In genomic region chr7:12696001-12696400, GRCh38 we compare ENCODE assay signal across 29 cellular contexts. TPM values are rescaled to one million over a fixed set of nuclear protein-coding genes. Genes with fewer than 3 reads are reported as not detected.
DNase-seq lines count a peak whose midpoint lies in the region; ATAC-seq, FAIRE-seq and TF ChIP-seq lines count a peak whose summit lies in the region.
"Had no signal": no experiment of that assay in that cellular context is flagged by ENCODE, and none has a peak within 500 bp of the region (broad histone marks: within the 10 kb centered on the region; RNA-seq: fewer than 3 reads in every experiment).

No MANE protein-coding gene starts in this region.

- H3F3A ChIP-seq in smooth muscle cell (ENCODE audit: low read depth), result peaks cover 4% of the 10 kb centered on the region

- H3K79me2 ChIP-seq in K562 (ENCODE audit: control insufficient read depth, insufficient read depth, low read length) (peaks cover 62% of the 10 kb centered on the region), smooth muscle cell (ENCODE audit: low read depth) (peaks cover 33% of the 10 kb centered on the region)

- peaks cover 9% of the 10 kb centered on the region for H3K9me3 ChIP-seq in K562 (replicated peaks; ENCODE audit: control insufficient read depth, insufficient read depth, low read depth, low read length)
- H3K9me3 ChIP-seq in smooth muscle cell (replicated peaks; ENCODE audit: low read depth), result no peaks in the 10 kb centered on the region
- H3K9me3 ChIP-seq in esophagus muscularis mucosa, result peaks cover 0 to under 1% (median 0%) of the 10 kb centered on the region in 4 donors

- H3K9ac ChIP-seq in K562 (ENCODE audit: insufficient read depth in 1 of 2, low read depth in 2 of 2, low read length in 2 of 2) (no peak overlapping the region), smooth muscle cell (ENCODE audit: low read depth) (no peak overlapping the region)

- H3K4me2 ChIP-seq in K562 (ENCODE audit: insufficient read depth, low read length) (no peak overlapping the region), smooth muscle cell (no peak overlapping the region)

- peaks cover 33% of the 10 kb centered on the region for H3K36me3 ChIP-seq in K562 (ENCODE audit: control insufficient read depth, insufficient read depth, low read length)
- H3K36me3 ChIP-seq in smooth muscle cell (ENCODE audit: low read depth), result no peaks in the 10 kb centered on the region
- H3K36me3 ChIP-seq in esophagus muscularis mucosa, result no peaks in the 10 kb centered on the region
- H3K36me3 ChIP-seq: ascending aorta, WERI-Rb-1 had no signal

- no peak for TF ChIP-seq RAD21 in K562 (CRISPR knock-in tag; conservative IDR thresholded peaks at IDR 0.05 in 1 of 2, IDR thresholded peaks at IDR 0.05 in 1 of 2)

- WGBS in K562 (ENCODE audit: insufficient coverage, low coverage, missing lambda C conversion rate), result 83% methylated on average over 1 of the region's 1 CpG
- 93% methylated on average over 1 of the region's 1 CpG for WGBS in smooth muscle cell (ENCODE audit: low lambda C conversion rate)
- WGBS in esophagus muscularis mucosa, result 93% methylated on average over 1 of the region's 1 CpG

- POLR2A ChIA-PET in K562 (lab: Yijun Ruan, JAX), result interaction anchor here (0.6 to 2.9 kb wide), 8 partner anchors 9 to 1307 kb away, joined by 3 to 13 read pairs (median 3); partner anchors contain the start of gene ARL4A

- CTCF ChIA-PET in K562 (lab: Yijun Ruan, JAX; ENCODE audit: low intra/inter-chr PET ratio), result no interaction called here

- H3K27ac ChIP-seq in K562 (ENCODE audit: extremely low read depth, low read depth, low read length), result no peak overlapping the region
- peak overlapping the region; percentile 12 for H3K27ac ChIP-seq in foreskin keratinocyte
- H3K27ac ChIP-seq in smooth muscle cell (ENCODE audit: low read depth), result peak overlapping the region; percentile 9
- no peak overlapping the region for H3K27ac ChIP-seq in esophagus muscularis mucosa (replicated peaks in 1 of 4)
- H3K27ac ChIP-seq: ascending aorta, C4-2B, WERI-Rb-1 had no signal

- DNase-seq in LoVo (ENCODE audit: low spot score), result peak; percentile 73
- DNase-seq in K562 (ENCODE audit: extremely low read depth in 1 of 4, low spot score in 3 of 4), result peak in 1 of 4 experiments; percentile 19
- peak; percentile 46 to 67 for DNase-seq in foreskin keratinocyte
- DNase-seq in smooth muscle cell (lab: John Stamatoyannopoulos, UW; ENCODE audit: unreplicated experiment), result no peak
- no peak for DNase-seq in NCI-H774 (lab: John Stamatoyannopoulos, UW)
- no peak for DNase-seq in T-helper 9 cell
- DNase-seq in foreskin melanocyte, result no peak
- no peak for DNase-seq in esophagus muscularis mucosa (ENCODE audit: extremely low spot score)
- DNase-seq: activated CD4-positive, alpha-beta T cell treated with anti-CD3 and anti-CD28 coated beads for 48 hours; activated effector memory CD4-positive, alpha-beta T cell treated with anti-CD3 and anti-CD28 coated beads, Interleukin-2, amount 50 U/mL, for 16 hours; activated naive CD8-positive, alpha-beta T cell treated with anti-CD3 and anti-CD28 coated beads, Interleukin-2, amount 10 ng/mL, durations not matched to agents 7 days and 5 days; activated T-cell treated with anti-CD3 and anti-CD28 coated beads, Interleukin-2, amount 50 U/mL, for 1 hour; central memory CD4-positive, alpha-beta T cell; dermis blood vessel endothelial cell; glutamatergic neuron; HFFc6; NCI-H1048; NCI-H1694; right cardiac atrium; stimulated activated CD4-positive, alpha-beta T cell treated with anti-CD3 and anti-CD28 coated beads, Interleukin-12 subunit alpha, Interleukin-12 subunit beta, amount 100 ng/mL, for 4 hours; stimulated activated CD4-positive, alpha-beta T cell treated with anti-CD3 and anti-CD28 coated beads, Interleukin-4, amount 100 ng/mL, for 4 hours; stimulated activated naive CD4-positive, alpha-beta T cell; WERI-Rb-1 had no signal

- TF ChIP-seq CTCF in K562 (IDR thresholded peaks at IDR 0.05 in 2 of 3, conservative IDR thresholded peaks at IDR 0.05 in 1 of 3; ENCODE audit: insufficient read depth in 2 of 3, low read depth in 1 of 3, low read length in 3 of 3), result no peak
- no peak for TF ChIP-seq CTCF in foreskin keratinocyte (conservative IDR thresholded peaks at IDR 0.05)
- TF ChIP-seq CTCF in smooth muscle cell (IDR thresholded peaks at IDR 0.05; ENCODE audit: borderline replicate concordance, insufficient read depth, poor library complexity, severe bottlenecking), result no peak
- no peak for TF ChIP-seq CTCF in esophagus muscularis mucosa (IDR thresholded peaks at IDR 0.05)

- TF ChIP-seq POLR2A in K562 (conservative IDR thresholded peaks at IDR 0.05) (no peak), esophagus muscularis mucosa (IDR thresholded peaks at IDR 0.05; ENCODE audit: low read depth) (no peak)

- ATAC-seq in K562 (no peak), foreskin keratinocyte (peak; percentile 94)
- ATAC-seq: HepG2, right cardiac atrium, SK-N-SH treated with all-trans-retinoic acid at 6 μM for 48 hours had no signal

- H3K4me3 ChIP-seq in K562, result no peak overlapping the region
- H3K4me3 ChIP-seq in smooth muscle cell, result no peak overlapping the region
- no peak overlapping the region for H3K4me3 ChIP-seq in esophagus muscularis mucosa
- H3K4me3 ChIP-seq: ascending aorta, lung had no signal

- FAIRE-seq in K562 (lab: Jason Lieb, UNC), result no peak
- FAIRE-seq: endometrium, HepG2 had no signal

- H3K4me1 ChIP-seq in K562 (replicated peaks in 1 of 2; ENCODE audit: control insufficient read depth in 2 of 2, insufficient read depth in 2 of 2, low read length in 2 of 2), result peaks cover 0 to 2% of the 10 kb centered on the region in 2 experiments; a peak in 2 of 5 replicates
- H3K4me1 ChIP-seq in foreskin keratinocyte, result peaks cover 10% of the 10 kb centered on the region
- peaks cover under 1% of the 10 kb centered on the region for H3K4me1 ChIP-seq in smooth muscle cell (ENCODE audit: low read depth)
- H3K4me1 ChIP-seq in esophagus muscularis mucosa, result peaks cover 0 to 14% (median 3%) of the 10 kb centered on the region in 4 donors
- H3K4me1 ChIP-seq: ascending aorta had no signal

- H3K27me3 ChIP-seq in K562 (ENCODE audit: control insufficient read depth in 2 of 2, insufficient read depth in 2 of 2, low read length in 2 of 2) (no peaks in the 10 kb centered on the region), foreskin keratinocyte (no peaks in the 10 kb centered on the region), smooth muscle cell (ENCODE audit: low read depth) (no peaks in the 10 kb centered on the region), esophagus muscularis mucosa (no peaks in the 10 kb centered on the region)
- H3K27me3 ChIP-seq: ascending aorta had no signal

- H3K9me1 ChIP-seq in K562 (ENCODE audit: control insufficient read depth, insufficient read depth, low read length), result no peaks in the 10 kb centered on the region

- intact Hi-C loops in K562 (cut with micrococcal nuclease), result no loop called here
- intact Hi-C loops in esophagus muscularis mucosa (cut with DNase I), result no loop called here

- no TSS peak for BruUV-seq in K562 (replicated peaks; lab: Mats Ljungman, UMichigan)

- H2AFZ ChIP-seq in K562 (ENCODE audit: low read depth, low read length) (no peak overlapping the region), smooth muscle cell (ENCODE audit: low read depth) (no peak overlapping the region)

- in situ Hi-C loops in K562 (cut with MboI), result no loop called here

- TF ChIP-seq EP300 in K562 (IDR thresholded peaks at IDR 0.05; ENCODE audit: low read length), result no peak
- TF ChIP-seq EP300 in esophagus muscularis mucosa (IDR thresholded peaks at IDR 0.05), result no peak

- H4K20me1 ChIP-seq in K562 (replicated peaks; ENCODE audit: control insufficient read depth, insufficient read depth, low read length) (peaks cover 14% of the 10 kb centered on the region; the same call in 1 of the 2 replicates), smooth muscle cell (ENCODE audit: low read depth) (peaks cover 19% of the 10 kb centered on the region)

TF ChIP-seq in K562, 482 proteins besides CTCF, POLR2A, EP300 and RAD21 (continues in another document):
- TF ChIP-seq MEIS2 (IDR thresholded peaks at IDR 0.05; ENCODE audit: partially characterized antibody), result peak; percentile 28
- TF ChIP-seq JUNB (CRISPR knock-in tag; conservative IDR thresholded peaks at IDR 0.05), result no peak
- TF ChIP-seq FOSL1 (tag; conservative IDR thresholded peaks at IDR 0.05), result peak; percentile 23; the same call in 1 of the 2 replicates
- TF ChIP-seq STAT5A (IDR thresholded peaks at IDR 0.05; ENCODE audit: borderline replicate concordance, low read length), result no peak
- TF ChIP-seq JUND (IDR thresholded peaks at IDR 0.05; ENCODE audit: borderline replicate concordance, low read depth, low read length), result peak; percentile 60; the same call in 1 of the 2 replicates
- peak; percentile 32; the same call in 1 of the 3 replicates for TF ChIP-seq JUND (tag; IDR thresholded peaks at IDR 0.05; ENCODE audit: borderline replicate concordance, low read depth, low read length)

RNA-seq across cellular contexts. Expression of gene ARL4A, which starts 8.6 kb away (rescaled TPM):
- 106 and 313 TPM in 2 replicates for total RNA-seq in K562 (2011; cell fraction: chromatin; rRNA removed; ENCODE audit: low replicate concordance)
- 71.9 and 88.4 TPM in 2 replicates for total RNA-seq in K562 (2011; cell fraction: nucleolus; rRNA removed)
- 146 and 153 TPM in 2 replicates for total RNA-seq in K562 (2011; cell fraction: nucleoplasm; rRNA removed)
- total RNA-seq in K562 (2014; rRNA removed) (96.3 and 118 TPM in 2 replicates), K562 (2014; rRNA removed; fragmentation: Illumina TruSeq; extraction: Trizol) (226 and 276 TPM in 2 replicates), K562 (2015; rRNA removed; fragmentation: Illumina TruSeq; extraction: Trizol) (118 and 129 TPM in 2 replicates), K562 (2021) (130 and 134 TPM in 2 replicates), foreskin keratinocyte (14.0 and 15.3 TPM in 2 replicates), smooth muscle cell (86.6 and 112 TPM in 2 replicates), esophagus muscularis mucosa (10 to 100 TPM; 34.9 to 62.3 (median 52.4) TPM)
- polyA plus RNA-seq in K562 (2011; rRNA removed) (170 and 244 TPM in 2 replicates), K562 (2014; fragmentation: Illumina TruSeq; extraction: Trizol) (172 and 178 TPM in 2 replicates), K562 (2014; fragmentation: Nextera tagmentation; extraction: Ambion mirVana) (100 to 1,000 TPM; 553 to 688 TPM), K562 (2014; rRNA removed) (143 and 153 TPM in 2 replicates), foreskin keratinocyte (11.0 and 15.0 TPM in 2 replicates), smooth muscle cell (97.3 and 113 TPM in 2 replicates)
- 44.4 and 98.4 TPM in 2 replicates for polyA plus RNA-seq in K562 (2011; cell fraction: cytosol; rRNA removed)
- 65.4 and 97.9 TPM in 2 replicates for polyA plus RNA-seq in K562 (2011; cell fraction: nucleus; rRNA removed)
- polyA plus RNA-seq in K562 (2012), result 85.7 and 127 TPM in 2 replicates
- 304 and 306 TPM in 2 replicates for polyA minus RNA-seq in K562 (2011; rRNA and poly(A)+ RNA removed)
- 57.3 and 86.6 TPM in 2 replicates for polyA minus RNA-seq in K562 (2011; cell fraction: cytosol; rRNA and poly(A)+ RNA removed)
- polyA minus RNA-seq in K562 (2011; cell fraction: nucleus; rRNA and poly(A)+ RNA removed), result 110 and 254 TPM in 2 replicates

Comparison
In these comparisons a context has a peak if more than half of its experiments do, and no peak if none do; other contexts are left out.
1. DNase-seq: peak in LoVo (single experiment) and foreskin keratinocyte (2 of 2); none in smooth muscle cell (single experiment), NCI-H774 (single experiment), T-helper 9 cell (single experiment), foreskin melanocyte (single experiment) and esophagus muscularis mucosa (single experiment).
2. H3K27ac ChIP-seq: peak in foreskin keratinocyte (single experiment) and smooth muscle cell (single experiment); none in K562 (single experiment) and esophagus muscularis mucosa (0 of 4).